22 cellular contexts compared by ENCODE assay signal in genomic region chr4:41160856-41161255, GRCh38. TPM values are rescaled to one million over a fixed set of nuclear protein-coding genes. Genes with fewer than 3 reads are reported as not detected.
DNase-seq lines count a peak whose midpoint lies in the region; ATAC-seq and TF ChIP-seq lines count a peak whose summit lies in the region.
"Had no signal": no experiment of that assay in that cellular context is flagged by ENCODE, and none has a peak within 500 bp of the region (broad histone marks: within the 10 kb centered on the region; RNA-seq: fewer than 3 reads in every experiment).

No MANE protein-coding gene starts in this region.

- no peak for TF ChIP-seq POLR2A in esophagus muscularis mucosa (IDR thresholded peaks at IDR 0.05; ENCODE audit: low read depth)

- H3K27ac ChIP-seq in RWPE1 = peak overlapping the region; percentile 98
- H3K27ac ChIP-seq in esophagus muscularis mucosa (replicated peaks in 1 of 4) = no peak overlapping the region
- H3K27ac ChIP-seq: BLaER1, upper lobe of left lung, WERI-Rb-1 had no signal

- H3K4me3 ChIP-seq in esophagus muscularis mucosa = no peak overlapping the region
- H3K4me3 ChIP-seq: BLaER1, HAP-1, sigmoid colon, upper lobe of left lung had no signal

- peaks cover 4 to 24% (median 16%) of the 10 kb centered on the region in 4 donors for H3K4me1 ChIP-seq in esophagus muscularis mucosa

- H3K4me1 Mint-ChIP-seq in activated T-helper 1 cell treated with anti-CD3 and anti-CD28 coated beads, Interleukin-12 subunit alpha, Interleukin-12 subunit beta, Interleukin-2, Interleukin-4 antibody, amounts not matched to agents 30 ng/mL and 10 ng/mL and 1 ng/mL, durations not matched to agents 14 hours and 24 hours and 36 hours (ENCODE audit: low read depth) = no peaks in the 10 kb centered on the region
- H3K4me1 Mint-ChIP-seq: memory B cell; stimulated activated memory B cell treated with anti-CD40 and anti-IgM and Interleukin-4, amounts not matched to agents 10 μg/mL and 1 μg/mL and 100 μg/mL, for 72 hours had no signal

- no peaks in the 10 kb centered on the region for H3K27me3 Mint-ChIP-seq in activated T-helper 1 cell treated with anti-CD3 and anti-CD28 coated beads, Interleukin-12 subunit alpha, Interleukin-12 subunit beta, Interleukin-2, Interleukin-4 antibody, amounts not matched to agents 30 ng/mL and 10 ng/mL and 1 ng/mL, durations not matched to agents 14 hours and 24 hours and 36 hours (ENCODE audit: insufficient read depth)
- H3K27me3 Mint-ChIP-seq: dendritic cell treated with granulocyte-macrophage colony-stimulating factor and Interleukin-4, amounts not matched to agents 40 ng/mL and 50 ng/mL, for 4 days had no signal

- no peak for TF ChIP-seq EP300 in esophagus muscularis mucosa (IDR thresholded peaks at IDR 0.05)

- no peaks in the 10 kb centered on the region for H3K9me3 Mint-ChIP-seq in activated T-helper 1 cell treated with anti-CD3 and anti-CD28 coated beads, Interleukin-12 subunit alpha, Interleukin-12 subunit beta, Interleukin-2, Interleukin-4 antibody, amounts not matched to agents 30 ng/mL and 10 ng/mL and 1 ng/mL, durations not matched to agents 14 hours and 24 hours and 36 hours

- H3K27ac Mint-ChIP-seq in activated T-helper 1 cell treated with anti-CD3 and anti-CD28 coated beads, Interleukin-12 subunit alpha, Interleukin-12 subunit beta, Interleukin-2, Interleukin-4 antibody, amounts not matched to agents 30 ng/mL and 10 ng/mL and 1 ng/mL, durations not matched to agents 14 hours and 24 hours and 36 hours = no peak overlapping the region
- H3K27ac Mint-ChIP-seq: activated CD8-positive, alpha-beta T cell treated with anti-CD3 and anti-CD28 coated beads, Interleukin-2, amount 10 ng/mL, durations not matched to agents 7 days and 5 days; dendritic cell treated with granulocyte-macrophage colony-stimulating factor and Interleukin-4, amounts not matched to agents 40 ng/mL and 50 ng/mL, for 4 days; memory B cell; stimulated activated memory B cell treated with anti-CD40 and anti-IgM and Interleukin-4, amounts not matched to agents 10 μg/mL and 1 μg/mL and 100 μg/mL, for 72 hours had no signal

- intact Hi-C loops in esophagus muscularis mucosa (cut with DNase I) = no loop called here
- intact Hi-C loops in activated T-helper 1 cell treated with anti-CD3 and anti-CD28 coated beads, Interleukin-12 subunit alpha, Interleukin-12 subunit beta, Interleukin-2, Interleukin-4 antibody, amounts not matched to agents 30 ng/mL and 10 ng/mL and 1 ng/mL, durations not matched to agents 14 hours and 24 hours and 36 hours (cut with micrococcal nuclease) = no loop called here

- no peak for ATAC-seq in HG03039 (IDR thresholded peaks at IDR 0.05; ENCODE audit: unreplicated experiment)
- ATAC-seq: activated CD8-positive, alpha-beta T cell treated with anti-CD3 and anti-CD28 coated beads, Interleukin-2, amount 10 ng/mL, durations not matched to agents 7 days and 5 days; stimulated activated memory B cell treated with anti-CD40 and anti-IgM and Interleukin-4, amounts not matched to agents 10 μg/mL and 1 μg/mL and 100 μg/mL, for 72 hours had no signal

- no peaks in the 10 kb centered on the region for H3K9me3 ChIP-seq in esophagus muscularis mucosa
- H3K9me3 ChIP-seq: HAP-1, sigmoid colon, upper lobe of left lung had no signal

- peak; percentile 24 for DNase-seq in GM03348 (ENCODE audit: low spot score)
- DNase-seq in RWPE1 (ENCODE audit: low spot score) = peak; percentile 27
- peak; percentile 3 for DNase-seq in esophagus muscularis mucosa (ENCODE audit: extremely low spot score)
- DNase-seq in renal cortical epithelial cell (ENCODE audit: low read depth) = peak; percentile 49
- no peak for DNase-seq in activated T-cell treated with anti-CD3 and anti-CD28 coated beads for 4 hours
- no peak for DNase-seq in activated T-helper 1 cell treated with anti-CD3 and anti-CD28 coated beads, Interleukin-12 subunit alpha, Interleukin-12 subunit beta, Interleukin-2, Interleukin-4 antibody, amounts not matched to agents 30 ng/mL and 10 ng/mL and 1 ng/mL, durations not matched to agents 14 hours and 24 hours and 36 hours (ENCODE audit: low spot score)
- DNase-seq in NCI-H187 (lab: John Stamatoyannopoulos, UW) = no peak
- DNase-seq: activated CD8-positive, alpha-beta T cell treated with anti-CD3 and anti-CD28 coated beads, Interleukin-2, amount 10 ng/mL, durations not matched to agents 7 days and 5 days; activated effector memory CD4-positive, alpha-beta T cell treated with Interleukin-2 at 50 U/mL for 16 hours; DMS79 treated with DMSO at 0.1 percent for 48 hours; foreskin melanocyte; KBM-7; NCI-H1436; sigmoid colon; upper lobe of left lung had no signal

- H3K36me3 ChIP-seq in esophagus muscularis mucosa = no peaks in the 10 kb centered on the region
- H3K36me3 ChIP-seq: BLaER1, HAP-1, sigmoid colon, upper lobe of left lung, WERI-Rb-1 had no signal

- H3K27me3 ChIP-seq in esophagus muscularis mucosa = no peaks in the 10 kb centered on the region
- H3K27me3 ChIP-seq: BLaER1, sigmoid colon, upper lobe of left lung had no signal

- 71% methylated on average over 4 of the region's 4 CpGs for WGBS in esophagus muscularis mucosa

- H3K4me3 Mint-ChIP-seq in activated T-helper 1 cell treated with anti-CD3 and anti-CD28 coated beads, Interleukin-12 subunit alpha, Interleukin-12 subunit beta, Interleukin-2, Interleukin-4 antibody, amounts not matched to agents 30 ng/mL and 10 ng/mL and 1 ng/mL, durations not matched to agents 14 hours and 24 hours and 36 hours = no peak overlapping the region
- H3K4me3 Mint-ChIP-seq: activated CD8-positive, alpha-beta T cell treated with anti-CD3 and anti-CD28 coated beads, Interleukin-2, amount 10 ng/mL, durations not matched to agents 7 days and 5 days; dendritic cell treated with granulocyte-macrophage colony-stimulating factor and Interleukin-4, amounts not matched to agents 40 ng/mL and 50 ng/mL, for 4 days; memory B cell; stimulated activated memory B cell treated with anti-CD40 and anti-IgM and Interleukin-4, amounts not matched to agents 10 μg/mL and 1 μg/mL and 100 μg/mL, for 72 hours had no signal

- H3K36me3 Mint-ChIP-seq in activated T-helper 1 cell treated with anti-CD3 and anti-CD28 coated beads, Interleukin-12 subunit alpha, Interleukin-12 subunit beta, Interleukin-2, Interleukin-4 antibody, amounts not matched to agents 30 ng/mL and 10 ng/mL and 1 ng/mL, durations not matched to agents 14 hours and 24 hours and 36 hours (ENCODE audit: low read depth) = no peaks in the 10 kb centered on the region
- H3K36me3 Mint-ChIP-seq: memory B cell; stimulated activated memory B cell treated with anti-CD40 and anti-IgM and Interleukin-4, amounts not matched to agents 10 μg/mL and 1 μg/mL and 100 μg/mL, for 72 hours had no signal

- POLR2A ChIA-PET in RWPE1 (lab: Yijun Ruan, JAX; ENCODE audit: low non-redundant PET) = no interaction called here

- CTCF ChIA-PET in RWPE1 (lab: Yijun Ruan, JAX) = interaction anchor here (0.7 to 0.9 kb wide), 2 partner anchors 12 to 13 kb away, joined by 3 to 6 read pairs; no protein-coding TSS in a partner anchor

- TF ChIP-seq CTCF in RWPE1 (conservative IDR thresholded peaks at IDR 0.05; ENCODE audit: low read depth) (no peak), esophagus muscularis mucosa (IDR thresholded peaks at IDR 0.05) (no peak)

RNA-seq across cellular contexts. Expression of gene APBB2, which starts 53.5 kb away (rescaled TPM):
- 10 to 100 TPM; 51.7 to 75.9 (median 71.1) TPM for total RNA-seq in esophagus muscularis mucosa
- total RNA-seq in renal cortical epithelial cell = 49.5 and 144 TPM in 2 replicates
- total RNA-seq in activated T-helper 1 cell treated with anti-CD3 and anti-CD28 coated beads, Interleukin-12 subunit alpha, Interleukin-12 subunit beta, Interleukin-2, Interleukin-4 antibody, amounts not matched to agents 30 ng/mL and 10 ng/mL and 1 ng/mL, durations not matched to agents 14 hours and 24 hours and 36 hours = 11.0 and 11.3 TPM in 2 replicates

Comparison
In these comparisons a context has a peak if more than half of its experiments do, and no peak if none do; other contexts are left out.
1. DNase-seq: peak in GM03348 (single experiment), RWPE1 (single experiment), esophagus muscularis mucosa (single experiment) and renal cortical epithelial cell (single experiment); none in activated T-cell treated with anti-CD3 and anti-CD28 coated beads for 4 hours (single experiment), activated T-helper 1 cell treated with anti-CD3 and anti-CD28 coated beads, Interleukin-12 subunit alpha, Interleukin-12 subunit beta, Interleukin-2, Interleukin-4 antibody, amounts not matched to agents 30 ng/mL and 10 ng/mL and 1 ng/mL, durations not matched to agents 14 hours and 24 hours and 36 hours (single experiment) and NCI-H187 (0 of 2).